In genomic region chr5:172396994-172397393, GRCh38 we compare ENCODE assay signal across 1 cellular context.
TF ChIP-seq lines count a peak whose summit lies in the region.

No MANE protein-coding gene starts in this region.

TF ChIP-seq in GM12878, 131 proteins besides CTCF, POLR2A, EP300 and RAD21:
- peak; percentile 20 for TF ChIP-seq SKIL (IDR thresholded peaks at IDR 0.05; ENCODE audit: low read depth, poor library complexity, severe bottlenecking)
